27 cellular contexts compared by ENCODE assay signal in genomic region chr9:133569891-133570651, GRCh38. TPM values are rescaled to one million over a fixed set of nuclear protein-coding genes. Genes with fewer than 3 reads are reported as not detected.
DNase-seq lines count a peak whose midpoint lies in the region; TF ChIP-seq lines count a peak whose summit lies in the region.
"Had no signal": no experiment of that assay in that cellular context is flagged by ENCODE, and none has a peak within 500 bp of the region (broad histone marks: within the 10 kb centered on the region; RNA-seq: fewer than 3 reads in every experiment).

No MANE protein-coding gene starts in this region.

- TF ChIP-seq CTCF in glutamatergic neuron (IDR thresholded peaks at IDR 0.05; ENCODE audit: partially characterized antibody, unreplicated experiment) = no peak

- H3K4me3 Mint-ChIP-seq in glutamatergic neuron (ENCODE audit: unreplicated experiment) = peak overlapping the region; percentile 65
- H3K4me3 Mint-ChIP-seq: activated naive CD8-positive, alpha-beta T cell treated with anti-CD3 and anti-CD28 coated beads for 36 hours; central memory CD8-positive, alpha-beta T cell; neural crest cell; T-helper 1 cell treated with Interleukin-12 subunit alpha and Interleukin-12 subunit beta and Interleukin-4 antibody, amounts not matched to agents 30 μg/mL and 1 μg/mL, for 36 hours had no signal

- H3K9me3 ChIP-seq in effector memory CD4-positive, alpha-beta T cell (ENCODE audit: control insufficient read depth, low read length) = no peaks in the 10 kb centered on the region
- H3K9me3 ChIP-seq: sigmoid colon, suprapubic skin had no signal

- no peak overlapping the region for H3K4me3 ChIP-seq in effector memory CD4-positive, alpha-beta T cell (ENCODE audit: insufficient read depth, low read depth, low read length, poor library complexity, severe bottlenecking)
- H3K4me3 ChIP-seq: dorsolateral prefrontal cortex, sigmoid colon, suprapubic skin had no signal

- no peak overlapping the region for H3K27ac ChIP-seq in effector memory CD4-positive, alpha-beta T cell (ENCODE audit: insufficient read depth, low read length, poor library complexity, severe bottlenecking)
- H3K27ac ChIP-seq: 22Rv1, C4-2B, RWPE1, sigmoid colon, suprapubic skin had no signal

- H3K9me3 Mint-ChIP-seq in glutamatergic neuron (ENCODE audit: unreplicated experiment) = peaks cover 9% of the 10 kb centered on the region
- H3K9me3 Mint-ChIP-seq: activated naive CD8-positive, alpha-beta T cell treated with anti-CD3 and anti-CD28 coated beads for 36 hours; central memory CD8-positive, alpha-beta T cell; neural crest cell; T-helper 1 cell treated with Interleukin-12 subunit alpha and Interleukin-12 subunit beta and Interleukin-4 antibody, amounts not matched to agents 30 μg/mL and 1 μg/mL, for 36 hours had no signal

- no peaks in the 10 kb centered on the region for H3K36me3 ChIP-seq in effector memory CD4-positive, alpha-beta T cell (ENCODE audit: control insufficient read depth, insufficient read depth, low read length)
- H3K36me3 ChIP-seq: sigmoid colon, suprapubic skin had no signal

- no peaks in the 10 kb centered on the region for H3K4me1 ChIP-seq in effector memory CD4-positive, alpha-beta T cell (ENCODE audit: control insufficient read depth, insufficient read depth, low read length, poor library complexity, severe bottlenecking)

- no peaks in the 10 kb centered on the region for H3K36me3 Mint-ChIP-seq in glutamatergic neuron (ENCODE audit: unreplicated experiment)
- H3K36me3 Mint-ChIP-seq: activated naive CD8-positive, alpha-beta T cell treated with anti-CD3 and anti-CD28 coated beads for 36 hours had no signal

- peaks cover 14% of the 10 kb centered on the region for H3K27me3 Mint-ChIP-seq in glutamatergic neuron (ENCODE audit: unreplicated experiment)
- H3K27me3 Mint-ChIP-seq: activated naive CD8-positive, alpha-beta T cell treated with anti-CD3 and anti-CD28 coated beads for 36 hours had no signal

- H3K4me1 Mint-ChIP-seq in glutamatergic neuron (ENCODE audit: low read depth, unreplicated experiment) = peaks cover 15% of the 10 kb centered on the region
- H3K4me1 Mint-ChIP-seq: activated naive CD8-positive, alpha-beta T cell treated with anti-CD3 and anti-CD28 coated beads for 36 hours; central memory CD8-positive, alpha-beta T cell had no signal

- H3K27ac Mint-ChIP-seq in glutamatergic neuron (ENCODE audit: unreplicated experiment) = peak overlapping the region; percentile 77
- H3K27ac Mint-ChIP-seq: activated naive CD8-positive, alpha-beta T cell treated with anti-CD3 and anti-CD28 coated beads for 36 hours; T-helper 1 cell treated with Interleukin-12 subunit alpha and Interleukin-12 subunit beta and Interleukin-4 antibody, amounts not matched to agents 30 μg/mL and 1 μg/mL, for 36 hours had no signal

- H3K27me3 ChIP-seq in effector memory CD4-positive, alpha-beta T cell (replicated peaks; ENCODE audit: control insufficient read depth, insufficient read depth, low read length, poor library complexity, severe bottlenecking) = peaks cover 3% of the 10 kb centered on the region
- H3K27me3 ChIP-seq: dorsolateral prefrontal cortex, sigmoid colon had no signal

- peak; percentile 40 for DNase-seq in DMS 273 (lab: John Stamatoyannopoulos, UW; ENCODE audit: unreplicated experiment)
- no peak for DNase-seq in DMS 273 treated with DMSO at 0.1 percent for 48 hours (lab: John Stamatoyannopoulos, UW)
- DNase-seq in SK-N-DZ (ENCODE audit: low spot score) = peak; percentile 74
- DNase-seq in glutamatergic neuron = peak; percentile 58
- DNase-seq in retina = peak; percentile 74
- DNase-seq in effector memory CD4-positive, alpha-beta T cell = no peak
- DNase-seq in NCI-H2171 treated with DMSO at 0.1 percent for 48 hours (lab: John Stamatoyannopoulos, UW) = no peak
- DNase-seq in HuH-7.5 (ENCODE audit: low spot score) = no peak
- DNase-seq: activated effector memory CD4-positive, alpha-beta T cell treated with Interleukin-2 at 50 U/mL for 16 hours; activated naive CD8-positive, alpha-beta T cell treated with anti-CD3 and anti-CD28 coated beads for 36 hours; EL; GOT3; Kasumi-1; NCI-H748 treated with DMSO at 0.1 percent for 48 hours; sigmoid colon; stimulated activated naive CD4-positive, alpha-beta T cell had no signal

RNA-seq across cellular contexts. Expression of gene ADAMTSL2, which starts 35.6 kb away (rescaled TPM):
- 6.8 and 6.9 TPM in 2 replicates for polyA plus RNA-seq in SK-N-DZ (2014; cell fraction: cytosol; rRNA removed)
- polyA plus RNA-seq in SK-N-DZ (2014; cell fraction: nucleus; rRNA removed) = 9.5 and 10.8 TPM in 2 replicates
- total RNA-seq in glutamatergic neuron (ENCODE audit: unreplicated experiment) = 1.3 TPM

RNA-seq across cellular contexts. Expression of gene FAM163B, which starts 39.1 kb away (rescaled TPM):
- polyA plus RNA-seq in SK-N-DZ (2014; cell fraction: cytosol; rRNA removed) = 3.8 and 5.4 TPM in 2 replicates
- polyA plus RNA-seq in SK-N-DZ (2014; cell fraction: nucleus; rRNA removed) = 4.3 and 7.0 TPM in 2 replicates
- 0.51 TPM for total RNA-seq in glutamatergic neuron (ENCODE audit: unreplicated experiment)
- total RNA-seq: activated naive CD8-positive, alpha-beta T cell treated with anti-CD3 and anti-CD28 coated beads for 36 hours; kidney epithelial cell; neural crest cell; posterior vena cava; SK-MEL-5; suprapubic skin had no signal

RNA-seq across cellular contexts. Expression of gene MYMK, which starts 45.3 kb away (rescaled TPM):
- polyA plus RNA-seq in SK-N-DZ (2014; cell fraction: cytosol; rRNA removed) = not detected in 2 replicates
- polyA plus RNA-seq in SK-N-DZ (2014; cell fraction: nucleus; rRNA removed) = not detected in 2 replicates
- total RNA-seq in glutamatergic neuron (ENCODE audit: unreplicated experiment) = not detected
- total RNA-seq: activated naive CD8-positive, alpha-beta T cell treated with anti-CD3 and anti-CD28 coated beads for 36 hours; kidney epithelial cell; neural crest cell; posterior vena cava; sigmoid colon; SK-MEL-5; suprapubic skin had no signal
- polyA plus RNA-seq: sigmoid colon had no signal

Comparison
In these comparisons a context has a peak if more than half of its experiments do, and no peak if none do; other contexts are left out.
1. DNase-seq: peak in DMS 273 (single experiment), SK-N-DZ (single experiment), glutamatergic neuron (single experiment) and retina (single experiment); none in DMS 273 treated with DMSO at 0.1 percent for 48 hours (single experiment), effector memory CD4-positive, alpha-beta T cell (0 of 3), NCI-H2171 treated with DMSO at 0.1 percent for 48 hours (single experiment) and HuH-7.5 (single experiment).